20 cellular contexts compared by ENCODE assay signal in the genomic region with DNA sequence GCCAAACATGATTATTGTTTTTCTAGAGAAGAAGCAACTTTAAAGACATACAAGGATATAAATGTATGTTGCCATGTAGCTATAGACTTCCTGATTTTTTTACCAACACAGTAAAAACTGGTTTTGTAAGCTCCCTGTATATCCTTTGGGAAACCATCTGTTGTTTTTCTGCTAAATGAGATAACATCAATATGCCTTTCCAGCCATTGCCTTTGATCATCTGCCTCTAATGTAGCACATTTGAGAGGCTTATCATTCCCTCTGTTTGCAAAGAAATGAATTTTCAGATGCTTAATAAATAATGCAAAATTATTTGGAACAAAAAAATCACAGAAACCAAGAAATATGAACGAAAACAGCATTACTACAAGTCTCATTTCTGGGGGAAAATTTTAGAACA.
DNase-seq lines count a peak whose midpoint lies in the region; ATAC-seq and TF ChIP-seq lines count a peak whose summit lies in the region.
"Had no signal": no experiment of that assay in that cellular context is flagged by ENCODE, and none has a peak within 500 bp of the region (broad histone marks: within the 10 kb centered on the region; RNA-seq: fewer than 3 reads in every experiment).

No MANE protein-coding gene starts in this region.

- no peaks in the 10 kb centered on the region for H4K20me1 ChIP-seq in SK-N-SH (ENCODE audit: insufficient read depth)

- 0% methylated on average over 1 of the region's 1 CpG for WGBS in SK-N-SH (ENCODE audit: low lambda C conversion rate)

- H3K9me2 ChIP-seq in SK-N-SH = no peaks in the 10 kb centered on the region; the same call in 1 of the 2 replicates

- TF ChIP-seq EP300 in SK-N-SH (IDR thresholded peaks at IDR 0.05; ENCODE audit: borderline replicate concordance in 1 of 2, low read depth in 1 of 2, low read length in 1 of 2) = no peak

- no peaks in the 10 kb centered on the region for H3K36me3 ChIP-seq in SK-N-SH (replicated peaks in 1 of 2; ENCODE audit: control insufficient read depth in 1 of 2, insufficient read depth in 2 of 2, low read length in 1 of 2)

- intact Hi-C loops in Right ventricle myocardium inferior (cut with DNase I) = no loop called here

- ATAC-seq in SK-N-SH treated with all-trans-retinoic acid at 6 μM for 48 hours (no peak), Right ventricle myocardium inferior (no peak)
- ATAC-seq: A549, HCT116 had no signal

- no peak overlapping the region for H3K4me2 ChIP-seq in SK-N-SH
- H3K4me2 ChIP-seq: A549 had no signal

- CTCF ChIA-PET in SK-N-SH (lab: Yijun Ruan, JAX) = no interaction called here

- TF ChIP-seq RAD21 in SK-N-SH (IDR thresholded peaks at IDR 0.05; ENCODE audit: low read length) = no peak

- no peak overlapping the region for H3K4me3 ChIP-seq in SK-N-SH (ENCODE audit: low read depth in 2 of 2, low read length in 1 of 2)
- H3K4me3 ChIP-seq: A549 had no signal

- H3K9ac ChIP-seq in SK-N-SH = no peak overlapping the region

- no peak for TF ChIP-seq CTCF in SK-N-SH (IDR thresholded peaks at IDR 0.05)

- H3F3A ChIP-seq in SK-N-SH (replicated peaks; ENCODE audit: insufficient read depth) = no peaks in the 10 kb centered on the region

- no peaks in the 10 kb centered on the region for H3K79me2 ChIP-seq in SK-N-SH (ENCODE audit: insufficient read depth)

- no peaks in the 10 kb centered on the region; a peak in 1 of 4 replicates for H3K4me1 ChIP-seq in SK-N-SH (ENCODE audit: control insufficient read depth in 1 of 2, insufficient read depth in 2 of 2, low read depth in 1 of 2, low read length in 1 of 2)
- H3K4me1 ChIP-seq: A549, Caco-2 had no signal

- H3K27me3 ChIP-seq in SK-N-SH (ENCODE audit: insufficient read depth) = no peaks in the 10 kb centered on the region

- POLR2A ChIA-PET in SK-N-SH (lab: Yijun Ruan, JAX) = no interaction called here

- H3K27ac ChIP-seq in SK-N-SH (ENCODE audit: low read depth in 2 of 2, low read length in 1 of 2) = no peak overlapping the region
- H3K27ac ChIP-seq: 22Rv1, A549, C4-2B, HL-60 had no signal

- DNase-seq in SK-N-SH = peak; percentile 12
- DNase-seq in NCI-H2171 (lab: John Stamatoyannopoulos, UW) = peak; percentile 58
- peak; percentile 76 for DNase-seq in NCI-H82 treated with DMSO at 0.1 percent for 48 hours (lab: John Stamatoyannopoulos, UW; ENCODE audit: unreplicated experiment)
- no peak for DNase-seq in Right ventricle myocardium inferior (ENCODE audit: missing footprints)
- DNase-seq in hepatic stellate cell (ENCODE audit: low spot score) = no peak
- no peak for DNase-seq in iPS-NIHi11 (ENCODE audit: low spot score)
- DNase-seq: AML-193; Caco-2; CD4-positive, alpha-beta T cell; DMS53; GDM1; GOT3; H7; HFFc6 had no signal

- no peak overlapping the region for H2AFZ ChIP-seq in SK-N-SH (ENCODE audit: low read depth)

- no peaks in the 10 kb centered on the region for H3K9me3 ChIP-seq in SK-N-SH
- H3K9me3 ChIP-seq: A549, Caco-2 had no signal

TF ChIP-seq in SK-N-SH, 30 proteins besides CTCF, POLR2A, EP300 and RAD21:
- TF ChIP-seq GABPA (IDR thresholded peaks at IDR 0.05; ENCODE audit: low read depth) (no peak), GATA2 (CRISPR knock-in tag; IDR thresholded peaks at IDR 0.05) (peak; percentile 69)

TF ChIP-seq in SK-N-SH treated with all-trans-retinoic acid at 6 μM for 48 hours, 23 proteins besides CTCF, POLR2A, EP300 and RAD21:
- no peak for TF ChIP-seq TSHZ2 (CRISPR knock-in tag; IDR thresholded peaks at IDR 0.05)
- no peak for TF ChIP-seq ZC3H10 (CRISPR knock-in tag; IDR thresholded peaks at IDR 0.05)
- no peak for TF ChIP-seq TOX (CRISPR knock-in tag; IDR thresholded peaks at IDR 0.05; ENCODE audit: borderline replicate concordance)
- no peak for TF ChIP-seq ZNF8 (CRISPR knock-in tag; IDR thresholded peaks at IDR 0.05)
- TF ChIP-seq, protein P1, sequence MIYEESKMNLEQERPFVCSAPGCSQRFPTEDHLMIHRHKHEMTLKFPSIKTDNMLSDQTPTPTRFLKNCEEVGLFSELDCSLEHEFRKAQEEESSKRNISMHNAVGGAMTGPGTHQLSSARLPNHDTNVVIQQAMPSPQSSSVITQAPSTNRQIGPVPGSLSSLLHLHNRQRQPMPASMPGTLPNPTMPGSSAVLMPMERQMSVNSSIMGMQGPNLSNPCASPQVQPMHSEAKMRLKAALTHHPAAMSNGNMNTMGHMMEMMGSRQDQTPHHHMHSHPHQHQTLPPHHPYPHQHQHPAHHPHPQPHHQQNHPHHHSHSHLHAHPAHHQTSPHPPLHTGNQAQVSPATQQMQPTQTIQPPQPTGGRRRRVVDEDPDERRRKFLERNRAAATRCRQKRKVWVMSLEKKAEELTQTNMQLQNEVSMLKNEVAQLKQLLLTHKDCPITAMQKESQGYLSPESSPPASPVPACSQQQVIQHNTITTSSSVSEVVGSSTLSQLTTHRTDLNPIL (CRISPR knock-in tag; IDR thresholded peaks at IDR 0.05; ENCODE audit: low read depth) = no peak
- TF ChIP-seq, protein P2, sequence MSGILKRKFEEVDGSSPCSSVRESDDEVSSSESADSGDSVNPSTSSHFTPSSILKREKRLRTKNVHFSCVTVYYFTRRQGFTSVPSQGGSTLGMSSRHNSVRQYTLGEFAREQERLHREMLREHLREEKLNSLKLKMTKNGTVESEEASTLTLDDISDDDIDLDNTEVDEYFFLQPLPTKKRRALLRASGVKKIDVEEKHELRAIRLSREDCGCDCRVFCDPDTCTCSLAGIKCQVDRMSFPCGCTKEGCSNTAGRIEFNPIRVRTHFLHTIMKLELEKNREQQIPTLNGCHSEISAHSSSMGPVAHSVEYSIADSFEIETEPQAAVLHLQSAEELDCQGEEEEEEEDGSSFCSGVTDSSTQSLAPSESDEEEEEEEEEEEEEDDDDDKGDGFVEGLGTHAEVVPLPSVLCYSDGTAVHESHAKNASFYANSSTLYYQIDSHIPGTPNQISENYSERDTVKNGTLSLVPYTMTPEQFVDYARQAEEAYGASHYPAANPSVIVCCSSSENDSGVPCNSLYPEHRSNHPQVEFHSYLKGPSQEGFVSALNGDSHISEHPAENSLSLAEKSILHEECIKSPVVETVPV (CRISPR knock-in tag; IDR thresholded peaks at IDR 0.05) = no peak
- TF ChIP-seq, protein P3, sequence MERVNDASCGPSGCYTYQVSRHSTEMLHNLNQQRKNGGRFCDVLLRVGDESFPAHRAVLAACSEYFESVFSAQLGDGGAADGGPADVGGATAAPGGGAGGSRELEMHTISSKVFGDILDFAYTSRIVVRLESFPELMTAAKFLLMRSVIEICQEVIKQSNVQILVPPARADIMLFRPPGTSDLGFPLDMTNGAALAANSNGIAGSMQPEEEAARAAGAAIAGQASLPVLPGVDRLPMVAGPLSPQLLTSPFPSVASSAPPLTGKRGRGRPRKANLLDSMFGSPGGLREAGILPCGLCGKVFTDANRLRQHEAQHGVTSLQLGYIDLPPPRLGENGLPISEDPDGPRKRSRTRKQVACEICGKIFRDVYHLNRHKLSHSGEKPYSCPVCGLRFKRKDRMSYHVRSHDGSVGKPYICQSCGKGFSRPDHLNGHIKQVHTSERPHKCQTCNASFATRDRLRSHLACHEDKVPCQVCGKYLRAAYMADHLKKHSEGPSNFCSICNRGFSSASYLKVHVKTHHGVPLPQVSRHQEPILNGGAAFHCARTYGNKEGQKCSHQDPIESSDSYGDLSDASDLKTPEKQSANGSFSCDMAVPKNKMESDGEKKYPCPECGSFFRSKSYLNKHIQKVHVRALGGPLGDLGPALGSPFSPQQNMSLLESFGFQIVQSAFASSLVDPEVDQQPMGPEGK (CRISPR knock-in tag; IDR thresholded peaks at IDR 0.05; ENCODE audit: borderline replicate concordance) = no peak
- TF ChIP-seq TCF4 (CRISPR knock-in tag; IDR thresholded peaks at IDR 0.05; ENCODE audit: borderline replicate concordance) = no peak
- TF ChIP-seq ZFP30 (CRISPR knock-in tag; IDR thresholded peaks at IDR 0.05) = no peak
- TF ChIP-seq SNAI2 (CRISPR knock-in tag; IDR thresholded peaks at IDR 0.05) = no peak
- no peak for TF ChIP-seq ZFP3 (CRISPR knock-in tag; IDR thresholded peaks at IDR 0.05)
- no peak for TF ChIP-seq ZNF565 (CRISPR knock-in tag; conservative IDR thresholded peaks at IDR 0.05; ENCODE audit: low read depth)
- TF ChIP-seq RARB (CRISPR knock-in tag; IDR thresholded peaks at IDR 0.05) = no peak
- no peak for TF ChIP-seq ESRRG (CRISPR knock-in tag; IDR thresholded peaks at IDR 0.05)
- no peak for TF ChIP-seq ZNF70 (CRISPR knock-in tag; IDR thresholded peaks at IDR 0.05)
- no peak for TF ChIP-seq BACH2 (CRISPR knock-in tag; IDR thresholded peaks at IDR 0.05; ENCODE audit: borderline replicate concordance)

Comparison
In these comparisons a context has a peak if more than half of its experiments do, and no peak if none do; other contexts are left out.
1. DNase-seq: peak in SK-N-SH (single experiment), NCI-H2171 (single experiment) and NCI-H82 treated with DMSO at 0.1 percent for 48 hours (single experiment); none in Right ventricle myocardium inferior (single experiment), hepatic stellate cell (single experiment) and iPS-NIHi11 (single experiment).